ENCODE assay signal across 8 cellular contexts in the genomic region with DNA sequence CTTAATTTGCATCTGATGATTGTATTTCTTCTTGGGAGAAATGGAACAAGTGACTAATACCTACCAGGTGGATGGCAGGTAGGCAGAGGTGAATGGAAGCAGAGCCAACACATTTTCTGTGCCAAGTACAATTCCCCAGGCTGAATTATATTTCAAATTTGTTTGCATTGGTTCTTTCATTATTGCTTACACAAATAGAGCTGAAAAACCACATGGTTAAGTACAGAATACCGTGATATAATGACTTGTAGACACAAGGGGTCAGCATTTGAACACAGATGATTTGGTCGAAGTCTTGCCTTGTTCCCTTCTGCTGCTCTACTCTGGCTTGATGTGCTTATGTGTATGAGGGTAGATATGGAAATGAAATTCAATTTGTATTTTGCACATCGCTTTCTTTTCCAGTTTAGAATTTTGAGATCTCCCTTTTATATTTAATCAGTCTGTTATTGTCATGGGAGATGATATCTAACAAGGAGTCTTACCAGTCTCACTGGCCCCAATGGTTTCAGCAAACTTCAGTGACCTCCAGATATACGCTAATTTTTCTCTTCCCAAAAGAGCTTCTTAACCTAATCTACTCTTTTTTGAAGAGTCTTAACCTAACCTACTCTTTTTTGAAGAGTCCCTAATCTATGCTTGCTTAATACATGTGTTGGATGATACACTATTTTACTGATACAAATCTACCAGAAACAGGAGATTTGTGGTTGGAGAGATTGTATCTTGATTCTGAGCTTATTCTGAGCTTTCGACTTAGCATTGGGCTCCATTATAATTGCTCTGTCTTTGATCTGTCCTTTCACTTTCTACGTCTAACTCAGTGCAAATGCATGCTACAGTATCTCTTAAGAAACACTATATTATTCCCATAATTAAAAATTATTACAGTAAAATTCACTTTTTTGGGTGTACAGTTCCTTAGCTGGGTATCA.
DNase-seq lines count a peak whose midpoint lies in the region; ATAC-seq and TF ChIP-seq lines count a peak whose summit lies in the region.

No MANE protein-coding gene starts in this region.

- peak; percentile 58 for DNase-seq in Calu3
- DNase-seq in NCI-H2081 treated with DMSO at 0.1 percent for 48 hours (lab: John Stamatoyannopoulos, UW) = peak; percentile 77
- DNase-seq in foreskin melanocyte = peak; percentile 52
- DNase-seq in progenitor cell of endocrine pancreas (ENCODE audit: low spot score, unreplicated experiment) = no peak
- DNase-seq in activated gamma-delta T cell treated with Interleukin-2 at 50 U/mL for 16 hours = no peak

- H3K27ac Mint-ChIP-seq in Calu3 (ENCODE audit: unreplicated experiment) (no peak overlapping the region), progenitor cell of endocrine pancreas (no peak overlapping the region)

- H3K36me3 Mint-ChIP-seq in Calu3 (ENCODE audit: insufficient read depth, unreplicated experiment) (no peaks in the 10 kb centered on the region), progenitor cell of endocrine pancreas (ENCODE audit: insufficient read depth) (no peaks in the 10 kb centered on the region)

- H3K9me3 Mint-ChIP-seq in Calu3 (ENCODE audit: low read depth, unreplicated experiment) (no peaks in the 10 kb centered on the region), progenitor cell of endocrine pancreas (ENCODE audit: low read depth) (no peaks in the 10 kb centered on the region)

- CTCF ChIA-PET in Calu3 (lab: Charles Lee) = interaction anchor here (0.6 to 2.7 kb wide), 10 partner anchors 32 to 480 kb away, joined by 3 to 11 read pairs (median 4); no protein-coding TSS in a partner anchor

- H3K27me3 Mint-ChIP-seq in Calu3 (ENCODE audit: unreplicated experiment) (no peaks in the 10 kb centered on the region), progenitor cell of endocrine pancreas (peaks cover 13% of the 10 kb centered on the region)

- TF ChIP-seq CTCF in Calu3 (IDR thresholded peaks at IDR 0.05; ENCODE audit: unreplicated experiment) (peak; percentile 58), VCaP (conservative IDR thresholded peaks at IDR 0.05) (peak; percentile 83), progenitor cell of endocrine pancreas (IDR thresholded peaks at IDR 0.05; ENCODE audit: unreplicated experiment) (peak; percentile 65)

- H3K4me3 Mint-ChIP-seq in Calu3 (ENCODE audit: low read depth, unreplicated experiment) (no peak overlapping the region), progenitor cell of endocrine pancreas (ENCODE audit: low read depth) (no peak overlapping the region)

- peak; percentile 91 for ATAC-seq in GM18907 (IDR thresholded peaks at IDR 0.05; ENCODE audit: unreplicated experiment)
- ATAC-seq in HG03045 (IDR thresholded peaks at IDR 0.05; ENCODE audit: unreplicated experiment) = peak; percentile 87

- H3K4me1 Mint-ChIP-seq in Calu3 (ENCODE audit: low read depth, unreplicated experiment) = no peaks in the 10 kb centered on the region
- H3K4me1 Mint-ChIP-seq in progenitor cell of endocrine pancreas (ENCODE audit: low read depth) = peaks cover 10% of the 10 kb centered on the region

- intact Hi-C loops in Calu3 (cut with micrococcal nuclease; ENCODE audit: unreplicated experiment) = loop anchor here (1.0 to 10.0 kb wide), 4 partner anchors 237 to 400 kb away; no protein-coding TSS in a partner anchor

- BruUV-seq in Calu3 (replicated peaks; lab: Mats Ljungman, UMichigan) = no TSS peak

- H3K27ac ChIP-seq in VCaP = peak overlapping the region; percentile 70

Comparison
In these comparisons a context has a peak if more than half of its experiments do, and no peak if none do; other contexts are left out.
1. DNase-seq: peak in Calu3 (single experiment), NCI-H2081 treated with DMSO at 0.1 percent for 48 hours (single experiment) and foreskin melanocyte (single experiment); none in progenitor cell of endocrine pancreas (single experiment) and activated gamma-delta T cell treated with Interleukin-2 at 50 U/mL for 16 hours (single experiment).
2. Peak in every context shown above with its lines, with median percentiles within 50 percentile points of each other: CTCF ChIP-seq.